Comparison of ENCODE assay signal across 1 cellular context in the genomic region with DNA sequence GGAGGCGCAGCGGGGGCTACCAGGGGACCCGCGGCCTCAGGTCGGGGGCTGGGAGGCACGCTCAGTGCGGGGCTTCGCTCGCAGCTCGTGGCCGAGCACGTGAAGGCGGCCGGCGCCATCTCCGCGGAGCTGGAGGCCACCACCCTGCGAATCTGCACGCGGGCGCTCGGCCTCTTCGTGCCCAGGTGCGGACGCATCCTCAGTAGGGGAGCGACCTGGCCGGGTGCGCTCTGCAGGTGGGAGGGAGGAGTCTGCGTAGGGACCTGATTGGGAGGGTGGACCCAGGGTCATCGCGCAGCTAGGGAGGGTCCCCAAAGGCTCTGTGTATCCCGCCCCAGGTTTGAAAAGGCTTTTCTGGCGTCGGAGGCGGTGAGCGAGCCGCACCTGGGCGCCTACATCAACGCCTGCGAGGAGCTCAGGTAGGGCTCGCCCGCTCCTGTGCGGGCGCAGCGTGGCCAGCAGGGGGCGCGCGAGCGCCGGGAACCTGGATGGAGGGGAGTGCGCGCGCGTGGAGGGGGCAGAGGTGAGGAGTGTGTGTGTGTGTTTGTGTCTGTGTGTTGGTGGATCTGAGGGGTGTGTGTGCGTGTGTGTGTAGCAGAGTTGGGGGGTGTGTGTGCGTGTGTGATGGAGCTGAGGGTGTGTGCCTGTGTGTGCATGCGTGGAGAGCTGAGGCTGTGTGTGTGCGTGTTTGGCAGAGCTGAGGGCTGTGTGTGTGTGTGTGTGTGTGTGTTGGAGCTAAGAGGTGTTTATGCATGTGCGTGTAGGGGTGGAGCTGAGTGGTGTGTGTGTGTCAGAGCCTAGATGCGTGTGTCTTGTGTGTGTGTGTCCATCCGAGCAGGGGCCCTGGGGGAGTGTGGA.
TF ChIP-seq lines count a peak whose summit lies in the region.

No MANE protein-coding gene starts in this region.

TF ChIP-seq in HepG2, 621 proteins besides CTCF, POLR2A, EP300 and RAD21 (continued from another document and continues in another):
- TF ChIP-seq, protein P1, sequence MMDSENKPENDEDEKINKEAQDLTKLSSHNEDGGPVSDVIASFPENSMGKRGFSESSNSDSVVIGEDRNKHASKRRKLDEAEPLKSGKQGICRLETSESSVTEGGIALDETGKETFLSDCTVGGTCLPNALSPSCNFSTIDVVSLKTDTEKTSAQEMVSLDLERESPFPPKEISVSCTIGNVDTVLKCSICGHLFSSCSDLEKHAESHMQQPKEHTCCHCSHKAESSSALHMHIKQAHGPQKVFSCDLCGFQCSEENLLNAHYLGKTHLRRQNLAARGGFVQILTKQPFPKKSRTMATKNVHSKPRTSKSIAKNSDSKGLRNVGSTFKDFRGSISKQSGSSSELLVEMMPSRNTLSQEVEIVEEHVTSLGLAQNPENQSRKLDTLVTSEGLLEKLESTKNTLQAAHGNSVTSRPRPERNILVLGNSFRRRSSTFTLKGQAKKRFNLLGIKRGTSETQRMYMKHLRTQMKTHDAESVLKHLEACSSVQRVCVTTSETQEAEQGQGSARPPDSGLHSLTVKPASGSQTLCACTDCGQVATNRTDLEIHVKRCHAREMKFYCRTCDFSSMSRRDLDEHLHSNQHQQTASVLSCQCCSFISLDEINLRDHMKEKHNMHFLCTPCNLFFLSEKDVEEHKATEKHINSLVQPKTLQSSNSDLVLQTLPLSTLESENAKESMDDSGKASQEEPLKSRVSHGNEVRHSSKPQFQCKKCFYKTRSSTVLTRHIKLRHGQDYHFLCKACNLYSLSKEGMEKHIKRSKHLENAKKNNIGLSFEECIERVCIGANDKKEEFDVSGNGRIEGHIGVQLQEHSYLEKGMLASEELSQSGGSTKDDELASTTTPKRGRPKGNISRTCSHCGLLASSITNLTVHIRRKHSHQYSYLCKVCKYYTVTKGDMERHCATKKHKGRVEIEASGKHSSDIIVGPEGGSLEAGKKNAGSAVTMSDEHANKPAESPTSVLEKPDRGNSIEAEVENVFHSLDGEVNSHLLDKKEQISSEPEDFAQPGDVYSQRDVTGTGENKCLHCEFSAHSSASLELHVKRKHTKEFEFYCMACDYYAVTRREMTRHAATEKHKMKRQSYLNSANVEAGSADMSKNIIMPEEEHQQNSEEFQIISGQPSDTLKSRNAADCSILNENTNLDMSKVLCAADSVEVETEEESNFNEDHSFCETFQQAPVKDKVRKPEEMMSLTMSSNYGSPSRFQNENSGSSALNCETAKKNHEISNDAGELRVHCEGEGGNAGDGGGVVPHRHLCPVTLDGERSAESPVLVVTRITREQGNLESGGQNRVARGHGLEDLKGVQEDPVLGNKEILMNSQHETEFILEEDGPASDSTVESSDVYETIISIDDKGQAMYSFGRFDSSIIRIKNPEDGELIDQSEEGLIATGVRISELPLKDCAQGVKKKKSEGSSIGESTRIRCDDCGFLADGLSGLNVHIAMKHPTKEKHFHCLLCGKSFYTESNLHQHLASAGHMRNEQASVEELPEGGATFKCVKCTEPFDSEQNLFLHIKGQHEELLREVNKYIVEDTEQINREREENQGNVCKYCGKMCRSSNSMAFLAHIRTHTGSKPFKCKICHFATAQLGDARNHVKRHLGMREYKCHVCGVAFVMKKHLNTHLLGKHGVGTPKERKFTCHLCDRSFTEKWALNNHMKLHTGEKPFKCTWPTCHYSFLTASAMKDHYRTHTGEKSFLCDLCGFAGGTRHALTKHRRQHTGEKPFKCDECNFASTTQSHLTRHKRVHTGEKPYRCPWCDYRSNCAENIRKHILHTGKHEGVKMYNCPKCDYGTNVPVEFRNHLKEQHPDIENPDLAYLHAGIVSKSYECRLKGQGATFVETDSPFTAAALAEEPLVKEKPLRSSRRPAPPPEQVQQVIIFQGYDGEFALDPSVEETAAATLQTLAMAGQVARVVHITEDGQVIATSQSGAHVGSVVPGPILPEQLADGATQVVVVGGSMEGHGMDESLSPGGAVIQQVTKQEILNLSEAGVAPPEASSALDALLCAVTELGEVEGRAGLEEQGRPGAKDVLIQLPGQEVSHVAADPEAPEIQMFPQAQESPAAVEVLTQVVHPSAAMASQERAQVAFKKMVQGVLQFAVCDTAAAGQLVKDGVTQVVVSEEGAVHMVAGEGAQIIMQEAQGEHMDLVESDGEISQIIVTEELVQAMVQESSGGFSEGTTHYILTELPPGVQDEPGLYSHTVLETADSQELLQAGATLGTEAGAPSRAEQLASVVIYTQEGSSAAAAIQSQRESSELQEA (CRISPR knock-in tag; IDR thresholded peaks at IDR 0.05; ENCODE audit: not compliant biosample characterization): peak; percentile 79
- TF ChIP-seq, protein P2, sequence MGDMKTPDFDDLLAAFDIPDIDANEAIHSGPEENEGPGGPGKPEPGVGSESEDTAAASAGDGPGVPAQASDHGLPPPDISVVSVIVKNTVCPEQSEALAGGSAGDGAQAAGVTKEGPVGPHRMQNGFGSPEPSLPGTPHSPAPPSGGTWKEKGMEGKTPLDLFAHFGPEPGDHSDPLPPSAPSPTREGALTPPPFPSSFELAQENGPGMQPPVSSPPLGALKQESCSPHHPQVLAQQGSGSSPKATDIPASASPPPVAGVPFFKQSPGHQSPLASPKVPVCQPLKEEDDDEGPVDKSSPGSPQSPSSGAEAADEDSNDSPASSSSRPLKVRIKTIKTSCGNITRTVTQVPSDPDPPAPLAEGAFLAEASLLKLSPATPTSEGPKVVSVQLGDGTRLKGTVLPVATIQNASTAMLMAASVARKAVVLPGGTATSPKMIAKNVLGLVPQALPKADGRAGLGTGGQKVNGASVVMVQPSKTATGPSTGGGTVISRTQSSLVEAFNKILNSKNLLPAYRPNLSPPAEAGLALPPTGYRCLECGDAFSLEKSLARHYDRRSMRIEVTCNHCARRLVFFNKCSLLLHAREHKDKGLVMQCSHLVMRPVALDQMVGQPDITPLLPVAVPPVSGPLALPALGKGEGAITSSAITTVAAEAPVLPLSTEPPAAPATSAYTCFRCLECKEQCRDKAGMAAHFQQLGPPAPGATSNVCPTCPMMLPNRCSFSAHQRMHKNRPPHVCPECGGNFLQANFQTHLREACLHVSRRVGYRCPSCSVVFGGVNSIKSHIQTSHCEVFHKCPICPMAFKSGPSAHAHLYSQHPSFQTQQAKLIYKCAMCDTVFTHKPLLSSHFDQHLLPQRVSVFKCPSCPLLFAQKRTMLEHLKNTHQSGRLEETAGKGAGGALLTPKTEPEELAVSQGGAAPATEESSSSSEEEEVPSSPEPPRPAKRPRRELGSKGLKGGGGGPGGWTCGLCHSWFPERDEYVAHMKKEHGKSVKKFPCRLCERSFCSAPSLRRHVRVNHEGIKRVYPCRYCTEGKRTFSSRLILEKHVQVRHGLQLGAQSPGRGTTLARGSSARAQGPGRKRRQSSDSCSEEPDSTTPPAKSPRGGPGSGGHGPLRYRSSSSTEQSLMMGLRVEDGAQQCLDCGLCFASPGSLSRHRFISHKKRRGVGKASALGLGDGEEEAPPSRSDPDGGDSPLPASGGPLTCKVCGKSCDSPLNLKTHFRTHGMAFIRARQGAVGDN (CRISPR knock-in tag; IDR thresholded peaks at IDR 0.05): peak; percentile 77
- TF ChIP-seq NBN (conservative IDR thresholded peaks at IDR 0.05): 0 out of 2 replicates have a peak, but pooled peaks have one; percentile 41
- TF ChIP-seq STAG1 (CRISPR knock-in tag; IDR thresholded peaks at IDR 0.05): peak; percentile 74
- no peak for TF ChIP-seq ZNF367 (CRISPR knock-in tag; IDR thresholded peaks at IDR 0.05; ENCODE audit: borderline replicate concordance)
- TF ChIP-seq GATA4 (IDR thresholded peaks at IDR 0.05; ENCODE audit: borderline replicate concordance, low read depth): 0 out of 2 replicates have a peak, but pooled peaks have one; percentile 43
- TF ChIP-seq SNRNP70 (IDR thresholded peaks at IDR 0.05; ENCODE audit: low read depth, low read length): no peak
- TF ChIP-seq FOXJ3 (CRISPR knock-in tag; IDR thresholded peaks at IDR 0.05; ENCODE audit: borderline replicate concordance): no peak
- TF ChIP-seq HMG20A (CRISPR knock-in tag; IDR thresholded peaks at IDR 0.05; ENCODE audit: borderline replicate concordance): no peak
- 0 out of 2 replicates have a peak, but pooled peaks have one; percentile 25 for TF ChIP-seq PCBP1 (IDR thresholded peaks at IDR 0.05; ENCODE audit: borderline replicate concordance, low read depth, low read length)
- no peak for TF ChIP-seq SP5 (CRISPR knock-in tag; IDR thresholded peaks at IDR 0.05; ENCODE audit: borderline replicate concordance, low read depth)
- TF ChIP-seq, protein P3, sequence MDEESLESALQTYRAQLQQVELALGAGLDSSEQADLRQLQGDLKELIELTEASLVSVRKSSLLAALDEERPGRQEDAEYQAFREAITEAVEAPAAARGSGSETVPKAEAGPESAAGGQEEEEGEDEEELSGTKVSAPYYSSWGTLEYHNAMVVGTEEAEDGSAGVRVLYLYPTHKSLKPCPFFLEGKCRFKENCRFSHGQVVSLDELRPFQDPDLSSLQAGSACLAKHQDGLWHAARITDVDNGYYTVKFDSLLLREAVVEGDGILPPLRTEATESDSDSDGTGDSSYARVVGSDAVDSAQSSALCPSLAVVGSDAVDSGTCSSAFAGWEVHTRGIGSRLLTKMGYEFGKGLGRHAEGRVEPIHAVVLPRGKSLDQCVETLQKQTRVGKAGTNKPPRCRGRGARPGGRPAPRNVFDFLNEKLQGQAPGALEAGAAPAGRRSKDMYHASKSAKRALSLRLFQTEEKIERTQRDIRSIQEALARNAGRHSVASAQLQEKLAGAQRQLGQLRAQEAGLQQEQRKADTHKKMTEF (CRISPR knock-in tag; IDR thresholded peaks at IDR 0.05): no peak
- no peak for TF ChIP-seq BHLHE40 (IDR thresholded peaks at IDR 0.05; ENCODE audit: low read length)
- TF ChIP-seq ZSCAN12 (CRISPR knock-in tag; IDR thresholded peaks at IDR 0.05): 0 out of 2 replicates have a peak, but pooled peaks have one; percentile 9
- TF ChIP-seq, protein P4, sequence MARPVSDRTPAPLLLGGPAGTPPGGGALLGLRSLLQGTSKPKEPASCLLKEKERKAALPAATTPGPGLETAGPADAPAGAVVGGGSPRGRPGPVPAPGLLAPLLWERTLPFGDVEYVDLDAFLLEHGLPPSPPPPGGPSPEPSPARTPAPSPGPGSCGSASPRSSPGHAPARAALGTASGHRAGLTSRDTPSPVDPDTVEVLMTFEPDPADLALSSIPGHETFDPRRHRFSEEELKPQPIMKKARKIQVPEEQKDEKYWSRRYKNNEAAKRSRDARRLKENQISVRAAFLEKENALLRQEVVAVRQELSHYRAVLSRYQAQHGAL (CRISPR knock-in tag; IDR thresholded peaks at IDR 0.05; ENCODE audit: not compliant biosample characterization): no peak
- no peak for TF ChIP-seq FLYWCH1 (CRISPR knock-in tag; IDR thresholded peaks at IDR 0.05)
- no peak for TF ChIP-seq ELF1 (CRISPR knock-in tag; IDR thresholded peaks at IDR 0.05)
- 0 out of 2 replicates have a peak, but pooled peaks have one; percentile 24 for TF ChIP-seq ZNF598 (CRISPR knock-in tag; IDR thresholded peaks at IDR 0.05; ENCODE audit: borderline replicate concordance)
- TF ChIP-seq XRCC5 (optimal IDR thresholded peaks at IDR 0.05; ENCODE audit: low read length): peak; percentile 77
- 0 out of 2 replicates have a peak, but pooled peaks have one; percentile 1 for TF ChIP-seq ZNF556 (CRISPR knock-in tag; IDR thresholded peaks at IDR 0.05; ENCODE audit: borderline replicate concordance)
- no peak for TF ChIP-seq ZNF557 (CRISPR knock-in tag; IDR thresholded peaks at IDR 0.05)
- TF ChIP-seq, protein P5, sequence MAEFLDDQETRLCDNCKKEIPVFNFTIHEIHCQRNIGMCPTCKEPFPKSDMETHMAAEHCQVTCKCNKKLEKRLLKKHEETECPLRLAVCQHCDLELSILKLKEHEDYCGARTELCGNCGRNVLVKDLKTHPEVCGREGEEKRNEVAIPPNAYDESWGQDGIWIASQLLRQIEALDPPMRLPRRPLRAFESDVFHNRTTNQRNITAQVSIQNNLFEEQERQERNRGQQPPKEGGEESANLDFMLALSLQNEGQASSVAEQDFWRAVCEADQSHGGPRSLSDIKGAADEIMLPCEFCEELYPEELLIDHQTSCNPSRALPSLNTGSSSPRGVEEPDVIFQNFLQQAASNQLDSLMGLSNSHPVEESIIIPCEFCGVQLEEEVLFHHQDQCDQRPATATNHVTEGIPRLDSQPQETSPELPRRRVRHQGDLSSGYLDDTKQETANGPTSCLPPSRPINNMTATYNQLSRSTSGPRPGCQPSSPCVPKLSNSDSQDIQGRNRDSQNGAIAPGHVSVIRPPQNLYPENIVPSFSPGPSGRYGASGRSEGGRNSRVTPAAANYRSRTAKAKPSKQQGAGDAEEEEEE (CRISPR knock-in tag; IDR thresholded peaks at IDR 0.05; ENCODE audit: borderline replicate concordance): no peak
- TF ChIP-seq, protein P6, sequence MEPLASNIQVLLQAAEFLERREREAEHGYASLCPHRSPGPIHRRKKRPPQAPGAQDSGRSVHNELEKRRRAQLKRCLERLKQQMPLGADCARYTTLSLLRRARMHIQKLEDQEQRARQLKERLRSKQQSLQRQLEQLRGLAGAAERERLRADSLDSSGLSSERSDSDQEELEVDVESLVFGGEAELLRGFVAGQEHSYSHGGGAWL (CRISPR knock-in tag; IDR thresholded peaks at IDR 0.05): 0 out of 2 replicates have a peak, but pooled peaks have one; percentile 11
- peak; percentile 49; the same call in 1 of the 2 replicates for TF ChIP-seq SALL1 (CRISPR knock-in tag; IDR thresholded peaks at IDR 0.05)
- TF ChIP-seq, protein P7, sequence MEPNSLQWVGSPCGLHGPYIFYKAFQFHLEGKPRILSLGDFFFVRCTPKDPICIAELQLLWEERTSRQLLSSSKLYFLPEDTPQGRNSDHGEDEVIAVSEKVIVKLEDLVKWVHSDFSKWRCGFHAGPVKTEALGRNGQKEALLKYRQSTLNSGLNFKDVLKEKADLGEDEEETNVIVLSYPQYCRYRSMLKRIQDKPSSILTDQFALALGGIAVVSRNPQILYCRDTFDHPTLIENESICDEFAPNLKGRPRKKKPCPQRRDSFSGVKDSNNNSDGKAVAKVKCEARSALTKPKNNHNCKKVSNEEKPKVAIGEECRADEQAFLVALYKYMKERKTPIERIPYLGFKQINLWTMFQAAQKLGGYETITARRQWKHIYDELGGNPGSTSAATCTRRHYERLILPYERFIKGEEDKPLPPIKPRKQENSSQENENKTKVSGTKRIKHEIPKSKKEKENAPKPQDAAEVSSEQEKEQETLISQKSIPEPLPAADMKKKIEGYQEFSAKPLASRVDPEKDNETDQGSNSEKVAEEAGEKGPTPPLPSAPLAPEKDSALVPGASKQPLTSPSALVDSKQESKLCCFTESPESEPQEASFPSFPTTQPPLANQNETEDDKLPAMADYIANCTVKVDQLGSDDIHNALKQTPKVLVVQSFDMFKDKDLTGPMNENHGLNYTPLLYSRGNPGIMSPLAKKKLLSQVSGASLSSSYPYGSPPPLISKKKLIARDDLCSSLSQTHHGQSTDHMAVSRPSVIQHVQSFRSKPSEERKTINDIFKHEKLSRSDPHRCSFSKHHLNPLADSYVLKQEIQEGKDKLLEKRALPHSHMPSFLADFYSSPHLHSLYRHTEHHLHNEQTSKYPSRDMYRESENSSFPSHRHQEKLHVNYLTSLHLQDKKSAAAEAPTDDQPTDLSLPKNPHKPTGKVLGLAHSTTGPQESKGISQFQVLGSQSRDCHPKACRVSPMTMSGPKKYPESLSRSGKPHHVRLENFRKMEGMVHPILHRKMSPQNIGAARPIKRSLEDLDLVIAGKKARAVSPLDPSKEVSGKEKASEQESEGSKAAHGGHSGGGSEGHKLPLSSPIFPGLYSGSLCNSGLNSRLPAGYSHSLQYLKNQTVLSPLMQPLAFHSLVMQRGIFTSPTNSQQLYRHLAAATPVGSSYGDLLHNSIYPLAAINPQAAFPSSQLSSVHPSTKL (CRISPR knock-in tag; IDR thresholded peaks at IDR 0.05): peak; percentile 43; the same call in 1 of the 2 replicates
